17 cellular contexts compared by ENCODE assay signal in the genomic region with DNA sequence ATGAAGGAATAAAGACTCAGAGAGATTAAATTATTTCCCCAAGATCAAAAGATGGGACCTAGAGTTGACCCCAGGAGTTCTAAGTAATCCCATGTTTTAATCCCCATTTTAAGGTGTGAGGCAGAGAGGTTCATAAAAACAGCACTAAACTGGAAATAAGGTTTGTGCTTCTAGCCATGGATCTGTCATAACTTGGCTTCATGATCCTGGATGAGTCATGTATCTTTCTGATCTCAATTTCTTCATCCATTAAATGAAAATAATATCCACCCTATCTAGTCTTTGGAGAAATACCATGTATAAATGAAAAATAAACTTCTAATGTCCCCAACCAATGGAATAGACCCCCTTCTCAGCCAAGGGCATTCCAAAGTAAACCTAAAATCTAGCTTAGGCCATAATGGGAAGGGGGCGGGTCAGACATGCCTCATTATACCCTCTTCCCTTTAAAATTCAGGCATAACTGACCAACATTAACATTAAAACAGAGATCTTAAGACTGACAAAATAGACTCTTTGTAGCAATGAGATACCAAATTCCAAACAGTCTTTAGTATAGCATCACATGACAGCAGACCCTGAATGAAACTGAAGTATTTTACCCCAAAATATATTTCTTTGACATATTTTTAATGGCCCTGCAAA. TPM values are rescaled to one million over a fixed set of nuclear protein-coding genes. Genes with fewer than 3 reads are reported as not detected.
DNase-seq lines count a peak whose midpoint lies in the region; ATAC-seq and TF ChIP-seq lines count a peak whose summit lies in the region.
"Had no signal": no experiment of that assay in that cellular context is flagged by ENCODE, and none has a peak within 500 bp of the region (broad histone marks: within the 10 kb centered on the region; RNA-seq: fewer than 3 reads in every experiment).

No MANE protein-coding gene starts in this region.

- in situ Hi-C loops in gastrocnemius medialis (cut with MboI; ENCODE audit: low sequenced_read_pairs in 4 of 4) (no loop called here), G401 (cut with HindIII; ENCODE audit: low sequenced_read_pairs) (no loop called here)

- no peaks in the 10 kb centered on the region for H3K36me3 Mint-ChIP-seq in endodermal cell (ENCODE audit: low read depth)
- H3K36me3 Mint-ChIP-seq: immature natural killer cell, memory B cell had no signal

- H3K27ac ChIP-seq in endodermal cell (ENCODE audit: low read depth, low read length): no peak overlapping the region
- no peak overlapping the region for H3K27ac ChIP-seq in mesenchymal stem cell (ENCODE audit: low read length, poor library complexity, severe bottlenecking)
- no peak overlapping the region for H3K27ac ChIP-seq in gastrocnemius medialis

- intact Hi-C loops in gastrocnemius medialis (cut with DNase I; ENCODE audit: low total_unique reads): no loop called here

- H3K9ac ChIP-seq in endodermal cell (ENCODE audit: extremely low read depth, low read length, poor library complexity, severe bottlenecking) (no peak overlapping the region), mesenchymal stem cell (ENCODE audit: low read length) (peak overlapping the region; percentile 83)

- H3K27me3 ChIP-seq in endodermal cell (ENCODE audit: control insufficient read depth, insufficient read depth, low read length, poor library complexity, severe bottlenecking): no peaks in the 10 kb centered on the region
- no peaks in the 10 kb centered on the region for H3K27me3 ChIP-seq in mesenchymal stem cell (ENCODE audit: control insufficient read depth in 1 of 2, insufficient read depth in 1 of 2, low read length in 2 of 2)
- H3K27me3 ChIP-seq in gastrocnemius medialis: no peaks in the 10 kb centered on the region

- no peaks in the 10 kb centered on the region for H3K79me1 ChIP-seq in mesenchymal stem cell (replicated peaks; ENCODE audit: low read length, poor library complexity, severe bottlenecking)

- H3K36me3 ChIP-seq in endodermal cell (ENCODE audit: control insufficient read depth, insufficient read depth, low read length) (no peaks in the 10 kb centered on the region), mesenchymal stem cell (ENCODE audit: control insufficient read depth in 1 of 2, insufficient read depth in 2 of 2, low read depth in 1 of 2, low read length in 2 of 2) (peaks cover 2 to 3% of the 10 kb centered on the region in 2 experiments), gastrocnemius medialis (no peaks in the 10 kb centered on the region)

- no peak for TF ChIP-seq POLR2A in gastrocnemius medialis (IDR thresholded peaks at IDR 0.05)

- no peak for TF ChIP-seq CTCF in endodermal cell (conservative IDR thresholded peaks at IDR 0.05)
- TF ChIP-seq CTCF in gastrocnemius medialis (IDR thresholded peaks at IDR 0.05 in 4 of 5, conservative IDR thresholded peaks at IDR 0.05 in 1 of 5): no peak

- no peak overlapping the region for H2AK5ac ChIP-seq in mesenchymal stem cell (ENCODE audit: low read length, severe bottlenecking)

- H3K23ac ChIP-seq in mesenchymal stem cell (ENCODE audit: low read length in 2 of 2): no peak overlapping the region

- no peak overlapping the region for H3K4ac ChIP-seq in mesenchymal stem cell (ENCODE audit: low read depth in 1 of 2, low read length in 2 of 2)

- no peak overlapping the region for H2AFZ ChIP-seq in mesenchymal stem cell (ENCODE audit: low read depth, low read length)

- H3K4me1 Mint-ChIP-seq in endodermal cell: peaks cover 19% of the 10 kb centered on the region
- H3K4me1 Mint-ChIP-seq: activated CD4-positive, alpha-beta T cell treated with anti-CD3 and anti-CD28 coated beads for 36 hours; immature natural killer cell; memory B cell; nephron progenitor cell had no signal

- peak overlapping the region; percentile 4 for H3K4me3 ChIP-seq in endodermal cell (ENCODE audit: low read length)
- peak overlapping the region in 1 of 2 experiments; percentile 29 for H3K4me3 ChIP-seq in mesenchymal stem cell (ENCODE audit: insufficient read depth in 1 of 2, low read depth in 1 of 2, low read length in 2 of 2)
- H3K4me3 ChIP-seq in gastrocnemius medialis: no peak overlapping the region
- H3K4me3 ChIP-seq: GM12878 had no signal

- ATAC-seq in gastrocnemius medialis: no peak
- ATAC-seq: activated CD4-positive, alpha-beta T cell treated with anti-CD3 and anti-CD28 coated beads for 36 hours; GM12878 had no signal

- no peak overlapping the region for H2BK12ac ChIP-seq in mesenchymal stem cell (ENCODE audit: low read length in 2 of 2)

- no peaks in the 10 kb centered on the region for H3K9me3 Mint-ChIP-seq in endodermal cell
- H3K9me3 Mint-ChIP-seq: immature natural killer cell, memory B cell, nephron progenitor cell had no signal

- no peak overlapping the region for H3K4me3 Mint-ChIP-seq in endodermal cell
- H3K4me3 Mint-ChIP-seq: activated CD4-positive, alpha-beta T cell treated with anti-CD3 and anti-CD28 coated beads for 36 hours; immature natural killer cell; memory B cell; nephron progenitor cell had no signal

- H4K8ac ChIP-seq in mesenchymal stem cell (ENCODE audit: low read length): no peak overlapping the region

- no peak overlapping the region for H3K4me2 ChIP-seq in mesenchymal stem cell (ENCODE audit: low read length, poor library complexity, severe bottlenecking)

- H3K27me3 Mint-ChIP-seq in endodermal cell (ENCODE audit: insufficient read depth): no peaks in the 10 kb centered on the region
- H3K27me3 Mint-ChIP-seq: activated CD4-positive, alpha-beta T cell treated with anti-CD3 and anti-CD28 coated beads for 36 hours; memory B cell had no signal

- H3K9me3 ChIP-seq in endodermal cell (ENCODE audit: control insufficient read depth, low read length): no peaks in the 10 kb centered on the region
- H3K9me3 ChIP-seq in mesenchymal stem cell (ENCODE audit: control insufficient read depth, low read length): no peaks in the 10 kb centered on the region
- no peaks in the 10 kb centered on the region for H3K9me3 ChIP-seq in gastrocnemius medialis

- DNase-seq in AG08396 (ENCODE audit: low spot score): peak; percentile 47
- DNase-seq in LHCN-M2 (ENCODE audit: low read depth): peak; percentile 22
- no peak for DNase-seq in endodermal cell
- DNase-seq in mesenchymal stem cell: no peak
- no peak for DNase-seq in KG1 (lab: John Stamatoyannopoulos, UW)
- DNase-seq in gastrocnemius medialis: no peak
- no peak for DNase-seq in 8988T
- no peak for DNase-seq in G401 (ENCODE audit: low spot score)
- DNase-seq: activated CD4-positive, alpha-beta T cell treated with anti-CD3 and anti-CD28 coated beads for 36 hours; COR-L47; effector CD4-positive, alpha-beta T cell; immature natural killer cell; Karpas-422; NCI-H1694 treated with DMSO at 0.1 percent for 48 hours; nephron progenitor cell had no signal

- H2BK15ac ChIP-seq in mesenchymal stem cell (ENCODE audit: low read depth, poor library complexity, severe bottlenecking): no peak overlapping the region

- H3K18ac ChIP-seq in mesenchymal stem cell (ENCODE audit: low read depth in 1 of 2, low read length in 2 of 2): no peak overlapping the region

- H3K4me1 ChIP-seq in endodermal cell (ENCODE audit: control insufficient read depth, insufficient read depth, low read length) (peaks cover 15% of the 10 kb centered on the region), mesenchymal stem cell (ENCODE audit: control insufficient read depth, insufficient read depth, low read depth, low read length) (no peaks in the 10 kb centered on the region), gastrocnemius medialis (no peaks in the 10 kb centered on the region)

- H2BK120ac ChIP-seq in mesenchymal stem cell (ENCODE audit: low read depth, low read length): no peak overlapping the region

- no peak overlapping the region for H3K14ac ChIP-seq in mesenchymal stem cell (ENCODE audit: low read length in 2 of 2)

- 89 to 100% methylated on average over 1 of the region's 1 CpG for WGBS in endodermal cell (ENCODE audit: insufficient coverage in 1 of 2, insufficient read length in 1 of 2), 2 experiments
- WGBS in mesenchymal stem cell: 100% methylated on average over 1 of the region's 1 CpG

- no peak overlapping the region for H2BK5ac ChIP-seq in mesenchymal stem cell (ENCODE audit: low read depth, low read length, poor library complexity, severe bottlenecking)

- no peak overlapping the region for H4K91ac ChIP-seq in mesenchymal stem cell (ENCODE audit: low read length)

- H3K27ac Mint-ChIP-seq in endodermal cell: peak overlapping the region; percentile 69
- H3K27ac Mint-ChIP-seq: activated CD4-positive, alpha-beta T cell treated with anti-CD3 and anti-CD28 coated beads for 36 hours; immature natural killer cell; memory B cell; nephron progenitor cell had no signal

RNA-seq across cellular contexts. Expression of gene SLC41A2, which starts 47.8 kb away (rescaled TPM):
- total RNA-seq in LHCN-M2 (2014; rRNA removed): 2.2 and 2.4 TPM in 2 replicates
- 1.3 TPM for polyA plus RNA-seq in LHCN-M2 (2012)
- 1 to 10 TPM; 1.9 to 2.3 TPM for total RNA-seq in endodermal cell
- 1.00 TPM for polyA plus RNA-seq in endodermal cell (2013, experiment 1 of 2)
- 0.91 TPM for polyA plus RNA-seq in endodermal cell (2013, experiment 2 of 2)
- polyA plus RNA-seq in mesenchymal stem cell (2013, experiment 1 of 2): 11.9 TPM
- polyA plus RNA-seq in mesenchymal stem cell (2013, experiment 2 of 2): 12.1 TPM
- 1 to 10 TPM in 2 of 4 donors, under 1 TPM in 2; 0.35 to 4.5 (median 0.83) TPM for total RNA-seq in gastrocnemius medialis
- total RNA-seq in G401 (2014; rRNA removed; shearing (Covaris generic)): 2.4 and 2.8 TPM in 2 replicates

Comparison
In these comparisons a context has a peak if more than half of its experiments do, and no peak if none do; other contexts are left out.
1. DNase-seq: peak in AG08396 (single experiment) and LHCN-M2 (single experiment); none in endodermal cell (single experiment), mesenchymal stem cell (single experiment), KG1 (single experiment), gastrocnemius medialis (0 of 2), 8988T (single experiment) and G401 (single experiment).